Comparison of ENCODE assay signal across 7 cellular contexts in the genomic region with DNA sequence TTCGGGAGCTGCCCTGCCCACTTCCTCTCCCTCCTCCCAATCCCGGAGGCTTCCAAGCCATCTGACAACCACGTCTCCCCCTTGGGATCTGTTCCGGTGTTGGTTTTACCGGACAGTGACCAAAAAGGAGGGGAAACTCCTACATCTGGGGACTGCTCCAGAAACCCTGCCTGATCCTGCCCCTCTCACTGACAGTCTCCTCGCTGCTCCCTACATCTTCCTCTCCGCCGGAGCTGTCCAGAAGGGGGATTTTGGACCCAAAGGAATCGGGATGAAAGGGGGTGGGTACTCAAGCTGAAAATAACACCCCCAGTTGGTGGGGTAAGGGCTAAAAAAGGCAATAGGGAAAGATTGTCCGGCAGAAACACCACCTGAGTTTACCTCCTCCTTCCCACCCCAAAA. TPM values are rescaled to one million over a fixed set of nuclear protein-coding genes. Genes with fewer than 3 reads are reported as not detected.
DNase-seq lines count a peak whose midpoint lies in the region; ATAC-seq and TF ChIP-seq lines count a peak whose summit lies in the region.

No MANE protein-coding gene starts in this region.

- H3K9me2 ChIP-seq in MM.1S (replicated peaks; ENCODE audit: insufficient read depth, low read length) = no peaks in the 10 kb centered on the region

- intact Hi-C loops in dorsolateral prefrontal cortex (cut with DNase I) (loop anchor here in 1 of 2 donors (2.0 kb wide), 1 partner anchor 74 kb away; a partner anchor contains a TSS), left colon (cut with DNase I, micrococcal nuclease) (no loop called here)

- no peaks in the 10 kb centered on the region for H3K27me3 ChIP-seq in MM.1S (replicated peaks; ENCODE audit: insufficient read depth, low read length)
- H3K27me3 ChIP-seq in dorsolateral prefrontal cortex = no peaks in the 10 kb centered on the region

- H3K79me2 ChIP-seq in MM.1S (ENCODE audit: low read length) = peaks cover 77% of the 10 kb centered on the region

- peak overlapping the region; percentile 85 for H3K9ac ChIP-seq in MM.1S (ENCODE audit: low read length)

- peak overlapping the region; percentile 96 for H3K4me2 ChIP-seq in MM.1S (ENCODE audit: low read depth, low read length)

- H2AFZ ChIP-seq in MM.1S (ENCODE audit: low read length) = peak overlapping the region; percentile 52

- peaks cover 18% of the 10 kb centered on the region for H3K4me1 ChIP-seq in MM.1S (ENCODE audit: low read length)

- H3K4me3 ChIP-seq in MM.1S (ENCODE audit: low read length) = peak overlapping the region; percentile 94
- H3K4me3 ChIP-seq in dorsolateral prefrontal cortex = peak overlapping the region; percentile 71 to 95 (median 86)

- no peaks in the 10 kb centered on the region for H3K9me3 ChIP-seq in MM.1S (replicated peaks; ENCODE audit: insufficient read depth, low read length)

- peak overlapping the region; percentile 66; the same call in 1 of the 2 replicates for H3K27ac ChIP-seq in MM.1S (ENCODE audit: low read length)
- peak overlapping the region; percentile 89 to 100 (median 99) for H3K27ac ChIP-seq in dorsolateral prefrontal cortex

- ATAC-seq in left colon = peak; percentile 55

- peaks cover 17% of the 10 kb centered on the region for H3F3A ChIP-seq in MM.1S (ENCODE audit: insufficient read depth, low read length)

- TF ChIP-seq CTCF in MM.1S (IDR thresholded peaks at IDR 0.05; ENCODE audit: low read length) (no peak), dorsolateral prefrontal cortex (IDR thresholded peaks at IDR 0.05 in 54 of 56, conservative IDR thresholded peaks at IDR 0.05 in 2 of 56; ENCODE audit: low read depth in 1 of 56, partially characterized antibody in 56 of 56) (peak in 1 of 56 donors; percentile 10)

- peaks cover 7% of the 10 kb centered on the region; the same call in 1 of the 2 replicates for H4K20me1 ChIP-seq in MM.1S (ENCODE audit: insufficient read depth, low read length)

- H3K36me3 ChIP-seq in MM.1S (replicated peaks; ENCODE audit: insufficient read depth, low read length) = no peaks in the 10 kb centered on the region

- peak; percentile 87 for DNase-seq in GM03348 (ENCODE audit: low spot score)
- peak; percentile 15 for DNase-seq in MM.1S
- DNase-seq in T1000 (lab: John Stamatoyannopoulos, UW) = peak; percentile 25
- peak in 8 of 10 donors; percentile 43 to 67 (median 50) for DNase-seq in dorsolateral prefrontal cortex
- DNase-seq in left colon = peak; percentile 61 to 83
- DNase-seq in stimulated activated CD4-positive, alpha-beta T cell treated with anti-CD3 and anti-CD28 coated beads, Interleukin-4, amount 100 ng/mL, for 1 hour = peak; percentile 4
- DNase-seq in OCI-M2 (lab: John Stamatoyannopoulos, UW; ENCODE audit: unreplicated experiment) = no peak

RNA-seq across cellular contexts. Expression of a gene that starts 1.5 kb away (rescaled TPM):
- 10 to 100 TPM; 27.8 to 53.6 (median 36.6) TPM for total RNA-seq in dorsolateral prefrontal cortex
- 10 to 100 TPM; 27.3 to 27.8 TPM for total RNA-seq in left colon
